14 cellular contexts compared by ENCODE assay signal in genomic region chr6:137728386-137729349, GRCh38.
DNase-seq lines count a peak whose midpoint lies in the region; ATAC-seq and TF ChIP-seq lines count a peak whose summit lies in the region.
"Had no signal": no experiment of that assay in that cellular context is flagged by ENCODE, and none has a peak within 500 bp of the region (broad histone marks: within the 10 kb centered on the region; RNA-seq: fewer than 3 reads in every experiment).

No MANE protein-coding gene starts in this region.

- H3K36me3 Mint-ChIP-seq in CD4-positive, alpha-beta memory T cell = no peaks in the 10 kb centered on the region
- H3K36me3 Mint-ChIP-seq: activated naive CD8-positive, alpha-beta T cell; CD8-positive, alpha-beta T cell had no signal

- H3K4me3 Mint-ChIP-seq in CD4-positive, alpha-beta memory T cell = no peak overlapping the region
- H3K4me3 Mint-ChIP-seq: activated naive CD8-positive, alpha-beta T cell; CD8-positive, alpha-beta T cell; immature natural killer cell had no signal

- peak overlapping the region; percentile 48 for H4K8ac ChIP-seq in mesenchymal stem cell (ENCODE audit: low read length)

- H3K9me3 Mint-ChIP-seq in CD4-positive, alpha-beta memory T cell = no peaks in the 10 kb centered on the region
- H3K9me3 Mint-ChIP-seq: CD8-positive, alpha-beta T cell; immature natural killer cell had no signal

- peak overlapping the region; percentile 19 for H4K91ac ChIP-seq in mesenchymal stem cell (ENCODE audit: low read length)

- H3K27ac ChIP-seq in mesenchymal stem cell (ENCODE audit: low read length, poor library complexity, severe bottlenecking) = peak overlapping the region; percentile 3
- H3K27ac ChIP-seq in CD4-positive, alpha-beta memory T cell (ENCODE audit: low read depth, low read length) = no peak overlapping the region
- H3K27ac ChIP-seq: VCaP had no signal

- H3K14ac ChIP-seq in mesenchymal stem cell (ENCODE audit: low read length in 2 of 2) = no peak overlapping the region

- TF ChIP-seq CTCF in epithelial cell of esophagus (IDR thresholded peaks at IDR 0.05; ENCODE audit: insufficient read depth, low read depth, low read length, missing control alignments) = no peak

- no peaks in the 10 kb centered on the region for H3K79me1 ChIP-seq in mesenchymal stem cell (replicated peaks; ENCODE audit: low read length, poor library complexity, severe bottlenecking)

- intact Hi-C loops in CD4-positive, alpha-beta memory T cell (cut with micrococcal nuclease) = no loop called here

- ATAC-seq in GM21390 (IDR thresholded peaks at IDR 0.05; ENCODE audit: unreplicated experiment) = no peak
- ATAC-seq: CD8-positive, alpha-beta T cell had no signal

- POLR2A ChIA-PET in CD4-positive, alpha-beta memory T cell (lab: Charles Lee; ENCODE audit: partially characterized antibody) = interaction anchor here (1.8 kb wide), 1 partner anchor 12 kb away, joined by 6 read pairs; no protein-coding TSS in a partner anchor

- peaks cover 3% of the 10 kb centered on the region for H3K4me1 ChIP-seq in mesenchymal stem cell (ENCODE audit: control insufficient read depth, insufficient read depth, low read depth, low read length)
- no peaks in the 10 kb centered on the region for H3K4me1 ChIP-seq in CD4-positive, alpha-beta memory T cell (ENCODE audit: insufficient read depth, low read length)

- H3K36me3 ChIP-seq in mesenchymal stem cell (ENCODE audit: control insufficient read depth in 1 of 2, insufficient read depth in 2 of 2, low read depth in 1 of 2, low read length in 2 of 2) = no peaks in the 10 kb centered on the region
- no peaks in the 10 kb centered on the region for H3K36me3 ChIP-seq in CD4-positive, alpha-beta memory T cell (ENCODE audit: insufficient read depth, low read length)

- no peak overlapping the region for H3K23ac ChIP-seq in mesenchymal stem cell (ENCODE audit: low read length in 2 of 2)

- no peak overlapping the region for H2AFZ ChIP-seq in mesenchymal stem cell (ENCODE audit: low read depth, low read length)

- H3K9me3 ChIP-seq in mesenchymal stem cell (ENCODE audit: control insufficient read depth, low read length) = no peaks in the 10 kb centered on the region
- H3K9me3 ChIP-seq in CD4-positive, alpha-beta memory T cell (ENCODE audit: control insufficient read depth in 1 of 2, low read length in 2 of 2) = no peaks in the 10 kb centered on the region

- no peaks in the 10 kb centered on the region for H3K27me3 Mint-ChIP-seq in CD4-positive, alpha-beta memory T cell
- H3K27me3 Mint-ChIP-seq: activated naive CD8-positive, alpha-beta T cell had no signal

- no peak overlapping the region for H2BK120ac ChIP-seq in mesenchymal stem cell (ENCODE audit: low read depth, low read length)

- H3K27ac Mint-ChIP-seq in CD4-positive, alpha-beta memory T cell = peak overlapping the region in 1 of 7 donors; percentile 14
- H3K27ac Mint-ChIP-seq: activated naive CD8-positive, alpha-beta T cell; CD8-positive, alpha-beta T cell had no signal

- DNase-seq in AG08395 (ENCODE audit: low spot score) (peak; percentile 89), NCI-H226 (peak; percentile 98), epithelial cell of esophagus (ENCODE audit: low read depth) (peak; percentile 98), mesenchymal stem cell (peak; percentile 96), RPMI8226 (no peak)
- no peak for DNase-seq in CD4-positive, alpha-beta memory T cell
- DNase-seq in central memory CD4-positive, alpha-beta T cell = no peak
- DNase-seq: CD8-positive, alpha-beta T cell; immature natural killer cell; NCI-H2227 treated with DMSO at 0.1 percent for 48 hours; stimulated activated CD4-positive, alpha-beta T cell treated with anti-CD3 and anti-CD28 coated beads, Interleukin-4, amount 100 ng/mL, for 1 hour had no signal

- WGBS in mesenchymal stem cell = 56% methylated on average over 6 of the region's 6 CpGs

- H2BK5ac ChIP-seq in mesenchymal stem cell (ENCODE audit: low read depth, low read length, poor library complexity, severe bottlenecking) = no peak overlapping the region

- H3K4me3 ChIP-seq in epithelial cell of esophagus (ENCODE audit: low read length) (no peak overlapping the region), mesenchymal stem cell (ENCODE audit: insufficient read depth in 1 of 2, low read depth in 1 of 2, low read length in 2 of 2) (peak overlapping the region in 1 of 2 experiments; percentile 2)
- no peak overlapping the region for H3K4me3 ChIP-seq in CD4-positive, alpha-beta memory T cell (ENCODE audit: low read length in 2 of 2)

- no peak overlapping the region for H2BK15ac ChIP-seq in mesenchymal stem cell (ENCODE audit: low read depth, poor library complexity, severe bottlenecking)

- peak overlapping the region; percentile 55 for H3K9ac ChIP-seq in mesenchymal stem cell (ENCODE audit: low read length)

- H3K27me3 ChIP-seq in mesenchymal stem cell (ENCODE audit: control insufficient read depth in 1 of 2, insufficient read depth in 1 of 2, low read length in 2 of 2) = no peaks in the 10 kb centered on the region
- no peaks in the 10 kb centered on the region for H3K27me3 ChIP-seq in CD4-positive, alpha-beta memory T cell (ENCODE audit: insufficient read depth, low read length)

- CTCF ChIA-PET in CD4-positive, alpha-beta memory T cell (lab: Charles Lee; ENCODE audit: partially characterized antibody) = interaction anchor here (1.2 to 2.2 kb wide), 3 partner anchors 13 to 198 kb away, joined by 3 to 6 read pairs (median 6); no protein-coding TSS in a partner anchor

- peak overlapping the region; percentile 5 to 68 for H3K18ac ChIP-seq in mesenchymal stem cell (ENCODE audit: low read depth in 1 of 2, low read length in 2 of 2)

- H2AK5ac ChIP-seq in mesenchymal stem cell (ENCODE audit: low read length, severe bottlenecking) = no peak overlapping the region

- peak overlapping the region in 1 of 2 experiments; percentile 53 for H3K4ac ChIP-seq in mesenchymal stem cell (ENCODE audit: low read depth in 1 of 2, low read length in 2 of 2)

- no peak overlapping the region for H3K4me2 ChIP-seq in mesenchymal stem cell (ENCODE audit: low read length, poor library complexity, severe bottlenecking)

- H3K4me1 Mint-ChIP-seq in CD4-positive, alpha-beta memory T cell = no peaks in the 10 kb centered on the region

- peak overlapping the region; percentile 13 to 60 for H2BK12ac ChIP-seq in mesenchymal stem cell (ENCODE audit: low read length in 2 of 2)

Comparison
In these comparisons a context has a peak if more than half of its experiments do, and no peak if none do; other contexts are left out.
1. DNase-seq: peak in AG08395 (single experiment), NCI-H226 (single experiment), epithelial cell of esophagus (single experiment) and mesenchymal stem cell (single experiment); none in RPMI8226 (single experiment), CD4-positive, alpha-beta memory T cell (0 of 5) and central memory CD4-positive, alpha-beta T cell (single experiment).